In genomic region chr12:126055521-126055920, GRCh38 we compare ENCODE assay signal across 21 cellular contexts.
DNase-seq lines count a peak whose midpoint lies in the region; ATAC-seq and TF ChIP-seq lines count a peak whose summit lies in the region.
"Had no signal": no experiment of that assay in that cellular context is flagged by ENCODE, and none has a peak within 500 bp of the region (broad histone marks: within the 10 kb centered on the region; RNA-seq: fewer than 3 reads in every experiment).

No MANE protein-coding gene starts in this region.

- no peaks in the 10 kb centered on the region for H3K4me1 Mint-ChIP-seq in stimulated activated memory B cell treated with anti-CD40 and anti-IgM and Interleukin-4, amounts not matched to agents 10 μg/mL and 1 μg/mL and 100 μg/mL, for 72 hours
- H3K4me1 Mint-ChIP-seq: activated B cell treated with CpG ODN at 0.5 μM for 24 hours; activated naive CD4-positive, alpha-beta T cell treated with anti-CD3 and anti-CD28 coated beads, Interleukin-2, amount 10 ng/mL, durations not matched to agents 7 days and 5 days; T-helper 17 cell had no signal

- no peaks in the 10 kb centered on the region for H3K27me3 Mint-ChIP-seq in stimulated activated memory B cell treated with anti-CD40 and anti-IgM and Interleukin-4, amounts not matched to agents 10 μg/mL and 1 μg/mL and 100 μg/mL, for 72 hours
- H3K27me3 Mint-ChIP-seq: activated B cell treated with CpG ODN at 0.5 μM for 24 hours; activated CD8-positive, alpha-beta T cell treated with anti-CD3 and anti-CD28 coated beads for 36 hours; activated naive CD4-positive, alpha-beta T cell treated with anti-CD3 and anti-CD28 coated beads, Interleukin-2, amount 10 ng/mL, durations not matched to agents 7 days and 5 days had no signal

- no peak overlapping the region for H3K27ac ChIP-seq in foreskin keratinocyte
- H3K27ac ChIP-seq: ascending aorta, gastroesophageal sphincter, KMS-11, SJCRH30 had no signal

- no peak overlapping the region for H3K4me3 Mint-ChIP-seq in stimulated activated memory B cell treated with anti-CD40 and anti-IgM and Interleukin-4, amounts not matched to agents 10 μg/mL and 1 μg/mL and 100 μg/mL, for 72 hours
- H3K4me3 Mint-ChIP-seq: activated B cell treated with CpG ODN at 0.5 μM for 24 hours; activated CD8-positive, alpha-beta T cell treated with anti-CD3 and anti-CD28 coated beads for 36 hours; activated naive CD4-positive, alpha-beta T cell treated with anti-CD3 and anti-CD28 coated beads, Interleukin-2, amount 10 ng/mL, durations not matched to agents 7 days and 5 days; activated T-cell treated with anti-CD3 and anti-CD28 coated beads, Interleukin-2, amount 50 U/mL, for 4 hours; HFFc6; T-helper 17 cell had no signal

- TF ChIP-seq CTCF in foreskin keratinocyte (conservative IDR thresholded peaks at IDR 0.05), result no peak

- H3K27me3 ChIP-seq in foreskin keratinocyte, result no peaks in the 10 kb centered on the region
- H3K27me3 ChIP-seq: ascending aorta, gastroesophageal sphincter, SJCRH30 had no signal

- H3K9me3 Mint-ChIP-seq in stimulated activated memory B cell treated with anti-CD40 and anti-IgM and Interleukin-4, amounts not matched to agents 10 μg/mL and 1 μg/mL and 100 μg/mL, for 72 hours, result no peaks in the 10 kb centered on the region
- H3K9me3 Mint-ChIP-seq: activated CD8-positive, alpha-beta T cell treated with anti-CD3 and anti-CD28 coated beads for 36 hours; activated T-cell treated with anti-CD3 and anti-CD28 coated beads, Interleukin-2, amount 50 U/mL, for 4 hours had no signal

- H3K27ac Mint-ChIP-seq in stimulated activated memory B cell treated with anti-CD40 and anti-IgM and Interleukin-4, amounts not matched to agents 10 μg/mL and 1 μg/mL and 100 μg/mL, for 72 hours, result no peak overlapping the region
- H3K27ac Mint-ChIP-seq: activated B cell treated with CpG ODN at 0.5 μM for 24 hours; activated CD8-positive, alpha-beta T cell treated with anti-CD3 and anti-CD28 coated beads for 36 hours; activated naive CD4-positive, alpha-beta T cell treated with anti-CD3 and anti-CD28 coated beads, Interleukin-2, amount 10 ng/mL, durations not matched to agents 7 days and 5 days; HFFc6; T-helper 17 cell had no signal

- ATAC-seq in foreskin keratinocyte (peak; percentile 49), GM18858 (IDR thresholded peaks at IDR 0.05; ENCODE audit: unreplicated experiment) (no peak), HG03159 (IDR thresholded peaks at IDR 0.05; ENCODE audit: unreplicated experiment) (no peak)
- peak; percentile 24 for ATAC-seq in stimulated activated memory B cell treated with anti-CD40 and anti-IgM and Interleukin-4, amounts not matched to agents 10 μg/mL and 1 μg/mL and 100 μg/mL, for 72 hours
- ATAC-seq: activated CD8-positive, alpha-beta T cell treated with anti-CD3 and anti-CD28 coated beads for 36 hours; activated T-cell treated with anti-CD3 and anti-CD28 coated beads, Interleukin-2, amount 50 U/mL, for 4 hours; gastroesophageal sphincter; left lobe of liver; T-helper 17 cell had no signal

- H3K4me1 ChIP-seq in foreskin keratinocyte, result peaks cover 5% of the 10 kb centered on the region
- H3K4me1 ChIP-seq: ascending aorta, gastroesophageal sphincter, SJCRH30 had no signal

- H3K36me3 Mint-ChIP-seq in stimulated activated memory B cell treated with anti-CD40 and anti-IgM and Interleukin-4, amounts not matched to agents 10 μg/mL and 1 μg/mL and 100 μg/mL, for 72 hours, result no peaks in the 10 kb centered on the region
- H3K36me3 Mint-ChIP-seq: activated naive CD4-positive, alpha-beta T cell treated with anti-CD3 and anti-CD28 coated beads, Interleukin-2, amount 10 ng/mL, durations not matched to agents 7 days and 5 days had no signal

- DNase-seq in HT1080 (ENCODE audit: low read depth) (peak; percentile 90), amniotic epithelial cell (ENCODE audit: low read depth) (peak; percentile 86), foreskin keratinocyte (peak; percentile 57 to 82)
- DNase-seq in activated CD4-positive, CD25-positive, alpha-beta regulatory T cell treated with anti-CD3 and anti-CD28 coated beads, Interleukin-2, amount 50 U/mL, for 72 hours, result no peak
- DNase-seq: activated B cell treated with CpG ODN at 0.5 μM for 24 hours; activated CD8-positive, alpha-beta T cell treated with anti-CD3 and anti-CD28 coated beads for 36 hours; activated naive CD4-positive, alpha-beta T cell treated with anti-CD3 and anti-CD28 coated beads, Interleukin-2, amount 10 ng/mL, durations not matched to agents 7 days and 5 days; activated T-cell treated with anti-CD3 and anti-CD28 coated beads, Interleukin-2, amount 50 U/mL, for 4 hours; COR-L47; HFFc6; NCI-H1105; NCI-H524; T-helper 17 cell had no signal

Comparison
In these comparisons a context has a peak if more than half of its experiments do, and no peak if none do; other contexts are left out.
1. ATAC-seq: peak in foreskin keratinocyte (single experiment) and stimulated activated memory B cell treated with anti-CD40 and anti-IgM and Interleukin-4, amounts not matched to agents 10 μg/mL and 1 μg/mL and 100 μg/mL, for 72 hours (single experiment); none in GM18858 (single experiment) and HG03159 (single experiment).